In the genomic region with DNA sequence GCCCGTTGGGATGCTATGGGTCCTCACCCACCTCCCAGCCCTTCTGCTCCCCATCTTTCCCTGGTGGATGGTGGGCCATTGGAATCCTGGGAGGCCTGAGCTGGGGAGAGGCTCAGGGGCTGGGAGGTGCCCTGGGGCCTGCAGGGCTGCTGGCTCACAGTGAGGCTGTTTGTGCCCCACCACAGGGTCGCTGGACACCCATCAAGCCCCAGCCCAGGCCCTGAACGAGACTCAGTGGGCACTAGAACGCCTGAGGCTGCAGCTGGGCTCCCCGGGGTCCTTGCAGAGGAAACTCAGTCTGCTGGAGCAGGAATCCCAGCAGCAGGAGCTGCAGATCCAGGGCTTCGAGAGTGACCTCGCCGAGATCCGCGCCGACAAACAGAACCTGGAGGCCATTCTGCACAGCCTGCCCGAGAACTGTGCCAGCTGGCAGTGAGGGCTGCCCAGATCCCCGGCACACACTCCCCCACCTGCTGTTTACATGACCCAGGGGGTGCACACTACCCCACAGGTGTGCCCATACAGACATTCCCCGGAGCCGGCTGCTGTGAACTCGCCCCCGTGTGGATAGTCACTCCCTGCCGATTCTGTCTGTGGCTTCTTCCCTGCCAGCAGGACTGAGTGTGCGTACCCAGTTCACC, we compare ENCODE assay signal across 29 cellular contexts.
"Had no signal": no experiment of that assay in that cellular context is flagged by ENCODE, and none has a peak within 500 bp of the region (broad histone marks: within the 10 kb centered on the region; RNA-seq: fewer than 3 reads in every experiment).

No MANE protein-coding gene starts in this region.

- H3K27me3 ChIP-seq: MG63 had no signal

- H3K4me3 ChIP-seq: adrenal gland, MG63, Peyer's patch, SJCRH30 had no signal

- H3K9me3 ChIP-seq: adrenal gland, breast epithelium, MG63, Peyer's patch, SJCRH30, SK-N-SH had no signal

- ATAC-seq: activated CD4-positive, CD25-positive, alpha-beta regulatory T cell treated with anti-CD3 and anti-CD28 coated beads, Interleukin-2, amount 50 U/mL, for 24 hours; activated CD8-positive, alpha-beta T cell treated with anti-CD3 and anti-CD28 coated beads for 36 hours; activated T-cell treated with anti-CD3 and anti-CD28 coated beads, Interleukin-2, amount 50 U/mL, for 72 hours had no signal

- H3K4me1 ChIP-seq: breast epithelium had no signal

- H3K27ac ChIP-seq: adrenal gland, Peyer's patch, RWPE1, SJCRH30, WERI-Rb-1 had no signal

- DNase-seq: activated CD4-positive, alpha-beta T cell treated with anti-CD3 and anti-CD28 coated beads for 4 hours; activated CD8-positive, alpha-beta memory T cell treated with anti-CD3 and anti-CD28 coated beads, Interleukin-2, amount 50 U/mL, for 4 hours; activated CD8-positive, alpha-beta T cell treated with anti-CD3 and anti-CD28 coated beads for 36 hours; activated gamma-delta T cell treated with Interleukin-2 at 50 U/mL for 16 hours; activated naive CD4-positive, alpha-beta T cell treated with anti-CD3 and anti-CD28 coated beads, Interleukin-2, amount 50 U/mL, for 16 hours; activated naive CD8-positive, alpha-beta T cell treated with anti-CD3 and anti-CD28 coated beads, Interleukin-2, amount 10 ng/mL, durations not matched to agents 7 days and 5 days; activated T-cell treated with anti-CD3 and anti-CD28 coated beads, Interleukin-2, amount 50 U/mL, for 72 hours; adrenal gland; anterior cingulate cortex; caudate nucleus; MG63; MV-4-11; NCI-H1105 treated with DMSO at 0.1 percent for 48 hours; NCI-H1930; NCI-H2171; NCI-H2227 treated with DMSO at 0.1 percent for 48 hours; NCI-H446 treated with DMSO at 0.1 percent for 48 hours; NCI-H524 treated with DMSO at 0.1 percent for 48 hours; NCI-H774; NK-92 treated with Interleukin-12 subunit alpha and Interleukin-12 subunit beta, amount 100 ng/mL, for 24 hours; Peyer's patch; Right ventricle myocardium superior; SJCRH30; T-helper 1 cell; WERI-Rb-1 had no signal

- H3K9ac ChIP-seq: SK-N-SH had no signal

- H3K4me2 ChIP-seq: SK-N-SH had no signal

- H3K9me2 ChIP-seq: SK-N-SH had no signal

- H3K36me3 ChIP-seq: adrenal gland, breast epithelium, MG63, Peyer's patch, SJCRH30, WERI-Rb-1 had no signal
